In genomic region chr20:17934141-17934862, GRCh38 we compare ENCODE assay signal across 1 cellular context.
TF ChIP-seq lines count a peak whose summit lies in the region.

No MANE protein-coding gene starts in this region.

TF ChIP-seq in HepG2, 621 proteins besides CTCF, POLR2A, EP300 and RAD21 (continued from another document):
- TF ChIP-seq ZBTB4 (CRISPR knock-in tag; IDR thresholded peaks at IDR 0.05; ENCODE audit: borderline replicate concordance), result no peak
- no peak for TF ChIP-seq DPF2 (CRISPR knock-in tag; IDR thresholded peaks at IDR 0.05; ENCODE audit: borderline replicate concordance, low read depth)
- TF ChIP-seq, protein P1, sequence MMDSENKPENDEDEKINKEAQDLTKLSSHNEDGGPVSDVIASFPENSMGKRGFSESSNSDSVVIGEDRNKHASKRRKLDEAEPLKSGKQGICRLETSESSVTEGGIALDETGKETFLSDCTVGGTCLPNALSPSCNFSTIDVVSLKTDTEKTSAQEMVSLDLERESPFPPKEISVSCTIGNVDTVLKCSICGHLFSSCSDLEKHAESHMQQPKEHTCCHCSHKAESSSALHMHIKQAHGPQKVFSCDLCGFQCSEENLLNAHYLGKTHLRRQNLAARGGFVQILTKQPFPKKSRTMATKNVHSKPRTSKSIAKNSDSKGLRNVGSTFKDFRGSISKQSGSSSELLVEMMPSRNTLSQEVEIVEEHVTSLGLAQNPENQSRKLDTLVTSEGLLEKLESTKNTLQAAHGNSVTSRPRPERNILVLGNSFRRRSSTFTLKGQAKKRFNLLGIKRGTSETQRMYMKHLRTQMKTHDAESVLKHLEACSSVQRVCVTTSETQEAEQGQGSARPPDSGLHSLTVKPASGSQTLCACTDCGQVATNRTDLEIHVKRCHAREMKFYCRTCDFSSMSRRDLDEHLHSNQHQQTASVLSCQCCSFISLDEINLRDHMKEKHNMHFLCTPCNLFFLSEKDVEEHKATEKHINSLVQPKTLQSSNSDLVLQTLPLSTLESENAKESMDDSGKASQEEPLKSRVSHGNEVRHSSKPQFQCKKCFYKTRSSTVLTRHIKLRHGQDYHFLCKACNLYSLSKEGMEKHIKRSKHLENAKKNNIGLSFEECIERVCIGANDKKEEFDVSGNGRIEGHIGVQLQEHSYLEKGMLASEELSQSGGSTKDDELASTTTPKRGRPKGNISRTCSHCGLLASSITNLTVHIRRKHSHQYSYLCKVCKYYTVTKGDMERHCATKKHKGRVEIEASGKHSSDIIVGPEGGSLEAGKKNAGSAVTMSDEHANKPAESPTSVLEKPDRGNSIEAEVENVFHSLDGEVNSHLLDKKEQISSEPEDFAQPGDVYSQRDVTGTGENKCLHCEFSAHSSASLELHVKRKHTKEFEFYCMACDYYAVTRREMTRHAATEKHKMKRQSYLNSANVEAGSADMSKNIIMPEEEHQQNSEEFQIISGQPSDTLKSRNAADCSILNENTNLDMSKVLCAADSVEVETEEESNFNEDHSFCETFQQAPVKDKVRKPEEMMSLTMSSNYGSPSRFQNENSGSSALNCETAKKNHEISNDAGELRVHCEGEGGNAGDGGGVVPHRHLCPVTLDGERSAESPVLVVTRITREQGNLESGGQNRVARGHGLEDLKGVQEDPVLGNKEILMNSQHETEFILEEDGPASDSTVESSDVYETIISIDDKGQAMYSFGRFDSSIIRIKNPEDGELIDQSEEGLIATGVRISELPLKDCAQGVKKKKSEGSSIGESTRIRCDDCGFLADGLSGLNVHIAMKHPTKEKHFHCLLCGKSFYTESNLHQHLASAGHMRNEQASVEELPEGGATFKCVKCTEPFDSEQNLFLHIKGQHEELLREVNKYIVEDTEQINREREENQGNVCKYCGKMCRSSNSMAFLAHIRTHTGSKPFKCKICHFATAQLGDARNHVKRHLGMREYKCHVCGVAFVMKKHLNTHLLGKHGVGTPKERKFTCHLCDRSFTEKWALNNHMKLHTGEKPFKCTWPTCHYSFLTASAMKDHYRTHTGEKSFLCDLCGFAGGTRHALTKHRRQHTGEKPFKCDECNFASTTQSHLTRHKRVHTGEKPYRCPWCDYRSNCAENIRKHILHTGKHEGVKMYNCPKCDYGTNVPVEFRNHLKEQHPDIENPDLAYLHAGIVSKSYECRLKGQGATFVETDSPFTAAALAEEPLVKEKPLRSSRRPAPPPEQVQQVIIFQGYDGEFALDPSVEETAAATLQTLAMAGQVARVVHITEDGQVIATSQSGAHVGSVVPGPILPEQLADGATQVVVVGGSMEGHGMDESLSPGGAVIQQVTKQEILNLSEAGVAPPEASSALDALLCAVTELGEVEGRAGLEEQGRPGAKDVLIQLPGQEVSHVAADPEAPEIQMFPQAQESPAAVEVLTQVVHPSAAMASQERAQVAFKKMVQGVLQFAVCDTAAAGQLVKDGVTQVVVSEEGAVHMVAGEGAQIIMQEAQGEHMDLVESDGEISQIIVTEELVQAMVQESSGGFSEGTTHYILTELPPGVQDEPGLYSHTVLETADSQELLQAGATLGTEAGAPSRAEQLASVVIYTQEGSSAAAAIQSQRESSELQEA (CRISPR knock-in tag; IDR thresholded peaks at IDR 0.05; ENCODE audit: not compliant biosample characterization), result no peak
- TF ChIP-seq MLX (CRISPR knock-in tag; IDR thresholded peaks at IDR 0.05), result no peak
- no peak for TF ChIP-seq SYNCRIP (IDR thresholded peaks at IDR 0.05; ENCODE audit: insufficient read depth, low read depth, low read length)
- TF ChIP-seq UBTF (CRISPR knock-in tag; IDR thresholded peaks at IDR 0.05), result no peak
- no peak for TF ChIP-seq TGIF2 (CRISPR knock-in tag; IDR thresholded peaks at IDR 0.05)
- TF ChIP-seq SPEN (CRISPR knock-in tag; IDR thresholded peaks at IDR 0.05; ENCODE audit: low read depth), result no peak
- TF ChIP-seq ATF7 (IDR thresholded peaks at IDR 0.05), result no peak
- no peak for TF ChIP-seq ATF7 (CRISPR knock-in tag; IDR thresholded peaks at IDR 0.05)
- no peak for TF ChIP-seq BRCA1 (CRISPR knock-in tag; IDR thresholded peaks at IDR 0.05)
- TF ChIP-seq, protein P2, sequence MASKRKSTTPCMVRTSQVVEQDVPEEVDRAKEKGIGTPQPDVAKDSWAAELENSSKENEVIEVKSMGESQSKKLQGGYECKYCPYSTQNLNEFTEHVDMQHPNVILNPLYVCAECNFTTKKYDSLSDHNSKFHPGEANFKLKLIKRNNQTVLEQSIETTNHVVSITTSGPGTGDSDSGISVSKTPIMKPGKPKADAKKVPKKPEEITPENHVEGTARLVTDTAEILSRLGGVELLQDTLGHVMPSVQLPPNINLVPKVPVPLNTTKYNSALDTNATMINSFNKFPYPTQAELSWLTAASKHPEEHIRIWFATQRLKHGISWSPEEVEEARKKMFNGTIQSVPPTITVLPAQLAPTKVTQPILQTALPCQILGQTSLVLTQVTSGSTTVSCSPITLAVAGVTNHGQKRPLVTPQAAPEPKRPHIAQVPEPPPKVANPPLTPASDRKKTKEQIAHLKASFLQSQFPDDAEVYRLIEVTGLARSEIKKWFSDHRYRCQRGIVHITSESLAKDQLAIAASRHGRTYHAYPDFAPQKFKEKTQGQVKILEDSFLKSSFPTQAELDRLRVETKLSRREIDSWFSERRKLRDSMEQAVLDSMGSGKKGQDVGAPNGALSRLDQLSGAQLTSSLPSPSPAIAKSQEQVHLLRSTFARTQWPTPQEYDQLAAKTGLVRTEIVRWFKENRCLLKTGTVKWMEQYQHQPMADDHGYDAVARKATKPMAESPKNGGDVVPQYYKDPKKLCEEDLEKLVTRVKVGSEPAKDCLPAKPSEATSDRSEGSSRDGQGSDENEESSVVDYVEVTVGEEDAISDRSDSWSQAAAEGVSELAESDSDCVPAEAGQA (IDR thresholded peaks at IDR 0.05; ENCODE audit: low read depth), result no peak
- TF ChIP-seq, protein P2 (CRISPR knock-in tag; IDR thresholded peaks at IDR 0.05; ENCODE audit: borderline replicate concordance), result no peak
- TF ChIP-seq GATAD1 (CRISPR knock-in tag; IDR thresholded peaks at IDR 0.05), result no peak
- TF ChIP-seq, protein P3, sequence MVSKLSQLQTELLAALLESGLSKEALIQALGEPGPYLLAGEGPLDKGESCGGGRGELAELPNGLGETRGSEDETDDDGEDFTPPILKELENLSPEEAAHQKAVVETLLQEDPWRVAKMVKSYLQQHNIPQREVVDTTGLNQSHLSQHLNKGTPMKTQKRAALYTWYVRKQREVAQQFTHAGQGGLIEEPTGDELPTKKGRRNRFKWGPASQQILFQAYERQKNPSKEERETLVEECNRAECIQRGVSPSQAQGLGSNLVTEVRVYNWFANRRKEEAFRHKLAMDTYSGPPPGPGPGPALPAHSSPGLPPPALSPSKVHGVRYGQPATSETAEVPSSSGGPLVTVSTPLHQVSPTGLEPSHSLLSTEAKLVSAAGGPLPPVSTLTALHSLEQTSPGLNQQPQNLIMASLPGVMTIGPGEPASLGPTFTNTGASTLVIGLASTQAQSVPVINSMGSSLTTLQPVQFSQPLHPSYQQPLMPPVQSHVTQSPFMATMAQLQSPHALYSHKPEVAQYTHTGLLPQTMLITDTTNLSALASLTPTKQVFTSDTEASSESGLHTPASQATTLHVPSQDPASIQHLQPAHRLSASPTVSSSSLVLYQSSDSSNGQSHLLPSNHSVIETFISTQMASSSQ (IDR thresholded peaks at IDR 0.05; ENCODE audit: low read depth), result no peak
- TF ChIP-seq, protein P3 (CRISPR knock-in tag; IDR thresholded peaks at IDR 0.05; ENCODE audit: borderline replicate concordance), result no peak
- 0 out of 2 replicates have a peak, but pooled peaks have one; percentile 15 for TF ChIP-seq IRF2 (CRISPR knock-in tag; IDR thresholded peaks at IDR 0.05)
- TF ChIP-seq ZNF30 (CRISPR knock-in tag; IDR thresholded peaks at IDR 0.05), result no peak
- no peak for TF ChIP-seq ZNF343 (CRISPR knock-in tag; IDR thresholded peaks at IDR 0.05)
- TF ChIP-seq NBN (conservative IDR thresholded peaks at IDR 0.05), result no peak
- no peak for TF ChIP-seq DNMT3B (CRISPR knock-in tag; conservative IDR thresholded peaks at IDR 0.05)
